In the genomic region with DNA sequence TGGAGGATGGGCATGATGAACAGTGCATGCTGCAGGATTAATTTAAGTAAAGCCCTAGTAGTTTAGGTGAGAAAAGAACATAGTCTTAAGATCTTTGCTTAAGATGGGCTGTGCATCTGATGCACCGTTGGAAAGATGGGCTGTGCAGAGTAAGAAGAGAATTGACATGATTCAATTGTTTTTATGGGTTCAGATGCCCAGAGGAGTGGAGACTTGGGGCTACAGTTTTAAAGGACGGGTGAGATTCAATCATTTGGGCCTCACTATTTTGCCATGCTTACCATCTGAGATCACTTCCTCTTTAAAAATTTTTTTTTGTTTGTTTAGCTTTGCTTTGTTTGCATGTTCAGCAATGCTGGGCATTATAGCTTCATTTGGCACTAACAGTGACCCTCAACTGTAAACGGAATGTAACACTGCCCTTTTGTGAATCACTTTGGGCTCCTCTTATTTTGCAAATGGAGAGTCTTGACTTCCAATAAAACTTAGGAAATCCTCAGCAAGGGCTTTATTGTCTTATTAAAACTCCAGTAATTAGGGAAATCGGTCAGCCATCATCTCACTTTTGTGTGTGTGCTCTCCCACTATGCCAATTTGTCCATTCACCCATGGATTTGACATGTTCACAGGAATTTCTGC, we compare ENCODE assay signal across 16 cellular contexts.
"Had no signal": no experiment of that assay in that cellular context is flagged by ENCODE, and none has a peak within 500 bp of the region (broad histone marks: within the 10 kb centered on the region; RNA-seq: fewer than 3 reads in every experiment).

No MANE protein-coding gene starts in this region.

- H3K9ac ChIP-seq: parathyroid adenoma had no signal

- H3K27me3 Mint-ChIP-seq: naive B cell; stimulated activated naive B cell treated with anti-CD40 and anti-IgM and Interleukin-4, amounts not matched to agents 10 μg/mL and 1 μg/mL and 100 μg/mL, for 72 hours had no signal

- H3K36me3 ChIP-seq: adrenal gland, upper lobe of right lung had no signal

- H3K27ac Mint-ChIP-seq: activated naive CD4-positive, alpha-beta T cell treated with anti-CD3 and anti-CD28 coated beads, Interleukin-2, amount 50 U/mL, for 24 hours; activated T-cell treated with anti-CD3 and anti-CD28 coated beads, Interleukin-2, amount 50 U/mL, for 72 hours; naive B cell; stimulated activated naive B cell treated with anti-CD40 and anti-IgM and Interleukin-4, amounts not matched to agents 10 μg/mL and 1 μg/mL and 100 μg/mL, for 72 hours; T-helper 1 cell treated with Interleukin-12 subunit alpha and Interleukin-12 subunit beta and Interleukin-4 antibody, amounts not matched to agents 30 μg/mL and 1 μg/mL, for 36 hours had no signal

- H3K27me3 ChIP-seq: adrenal gland, upper lobe of right lung had no signal

- H3K4me3 Mint-ChIP-seq: activated naive CD4-positive, alpha-beta T cell treated with anti-CD3 and anti-CD28 coated beads, Interleukin-2, amount 50 U/mL, for 24 hours; activated T-cell treated with anti-CD3 and anti-CD28 coated beads, Interleukin-2, amount 50 U/mL, for 72 hours; naive B cell; stimulated activated naive B cell treated with anti-CD40 and anti-IgM and Interleukin-4, amounts not matched to agents 10 μg/mL and 1 μg/mL and 100 μg/mL, for 72 hours; T-helper 1 cell treated with Interleukin-12 subunit alpha and Interleukin-12 subunit beta and Interleukin-4 antibody, amounts not matched to agents 30 μg/mL and 1 μg/mL, for 36 hours had no signal

- H3K9me3 ChIP-seq: adrenal gland, mucosa of descending colon, upper lobe of right lung had no signal

- H3K9me3 Mint-ChIP-seq: T-helper 1 cell treated with Interleukin-12 subunit alpha and Interleukin-12 subunit beta and Interleukin-4 antibody, amounts not matched to agents 30 μg/mL and 1 μg/mL, for 36 hours had no signal

- H3K4me1 Mint-ChIP-seq: activated naive CD4-positive, alpha-beta T cell treated with anti-CD3 and anti-CD28 coated beads, Interleukin-2, amount 50 U/mL, for 24 hours; naive B cell; stimulated activated naive B cell treated with anti-CD40 and anti-IgM and Interleukin-4, amounts not matched to agents 10 μg/mL and 1 μg/mL and 100 μg/mL, for 72 hours had no signal

- H3K36me3 Mint-ChIP-seq: activated naive CD4-positive, alpha-beta T cell treated with anti-CD3 and anti-CD28 coated beads, Interleukin-2, amount 50 U/mL, for 24 hours; naive B cell; stimulated activated naive B cell treated with anti-CD40 and anti-IgM and Interleukin-4, amounts not matched to agents 10 μg/mL and 1 μg/mL and 100 μg/mL, for 72 hours had no signal

- H3K79me2 ChIP-seq: parathyroid adenoma had no signal

- H3K4me1 ChIP-seq: adrenal gland, parathyroid adenoma, upper lobe of right lung had no signal

- DNase-seq: activated CD4-positive, CD25-positive, alpha-beta regulatory T cell treated with anti-CD3 and anti-CD28 coated beads, Interleukin-2, amount 50 U/mL, for 72 hours; activated CD8-positive, alpha-beta memory T cell treated with anti-CD3 and anti-CD28 coated beads for 24 hours; activated effector memory CD4-positive, alpha-beta T cell treated with anti-CD3 and anti-CD28 coated beads, Interleukin-2, amount 50 U/mL, for 16 hours; activated T-cell treated with anti-CD3 and anti-CD28 coated beads, Interleukin-2, amount 50 U/mL, for 72 hours; adrenal gland; erythroblast; foreskin melanocyte; hypothalamus; mesenchymal stem cell; mucosa of descending colon; naive B cell; stimulated activated naive B cell treated with anti-CD40 and anti-IgM and Interleukin-4, amounts not matched to agents 10 μg/mL and 1 μg/mL and 100 μg/mL, for 72 hours; upper lobe of right lung had no signal

- H3K27ac ChIP-seq: adrenal gland, parathyroid adenoma, upper lobe of right lung had no signal

- ATAC-seq: activated T-cell treated with anti-CD3 and anti-CD28 coated beads, Interleukin-2, amount 50 U/mL, for 72 hours; mucosa of descending colon; stimulated activated naive B cell treated with anti-CD40 and anti-IgM and Interleukin-4, amounts not matched to agents 10 μg/mL and 1 μg/mL and 100 μg/mL, for 72 hours; upper lobe of right lung had no signal

- H3K4me3 ChIP-seq: adrenal gland, mucosa of descending colon, upper lobe of right lung had no signal

- H2AFZ ChIP-seq: parathyroid adenoma had no signal
